Comparison of ENCODE assay signal across 14 cellular contexts in the genomic region with DNA sequence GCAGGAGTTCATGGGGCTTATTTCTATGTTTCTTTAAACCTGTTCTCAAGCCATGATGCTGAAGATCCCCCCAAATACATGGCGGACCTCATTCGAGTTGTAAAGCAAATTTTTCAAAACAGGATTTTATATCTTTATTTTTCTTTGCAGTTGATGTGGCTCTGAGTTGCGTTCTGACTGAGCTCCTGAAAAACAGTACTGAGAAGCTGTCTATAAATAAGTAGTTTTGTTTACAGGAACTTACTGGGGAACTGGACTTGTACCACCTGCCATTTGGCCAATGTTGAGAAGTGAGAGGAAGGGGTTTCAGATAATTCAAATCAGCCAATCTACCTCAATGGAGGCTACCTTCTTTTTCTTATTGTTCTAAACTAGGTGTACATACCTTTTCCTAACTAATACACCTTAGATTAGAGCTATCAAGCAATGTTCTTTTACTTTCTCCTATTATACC.
DNase-seq lines count a peak whose midpoint lies in the region; ATAC-seq and TF ChIP-seq lines count a peak whose summit lies in the region.
"Had no signal": no experiment of that assay in that cellular context is flagged by ENCODE, and none has a peak within 500 bp of the region (broad histone marks: within the 10 kb centered on the region; RNA-seq: fewer than 3 reads in every experiment).

No MANE protein-coding gene starts in this region.

- H3K9me3 Mint-ChIP-seq in activated CD4-positive, alpha-beta T cell treated with anti-CD3 and anti-CD28 coated beads, Interleukin-2, amount 10 ng/mL, durations not matched to agents 24 days and 14 days: no peaks in the 10 kb centered on the region
- H3K9me3 Mint-ChIP-seq in activated naive CD4-positive, alpha-beta T cell treated with anti-CD3 and anti-CD28 coated beads, Interleukin-2, amount 10 ng/mL, durations not matched to agents 7 days and 5 days: no peaks in the 10 kb centered on the region
- H3K9me3 Mint-ChIP-seq: nephron; stimulated activated naive CD8-positive, alpha-beta T cell treated with anti-CD3 and anti-CD28 coated beads, Interleukin-15, amount 100 ng/mL, for 72 hours had no signal

- H3K36me3 Mint-ChIP-seq in activated CD4-positive, alpha-beta T cell treated with anti-CD3 and anti-CD28 coated beads, Interleukin-2, amount 10 ng/mL, durations not matched to agents 24 days and 14 days (ENCODE audit: low read depth): no peaks in the 10 kb centered on the region
- no peaks in the 10 kb centered on the region for H3K36me3 Mint-ChIP-seq in activated naive CD4-positive, alpha-beta T cell treated with anti-CD3 and anti-CD28 coated beads, Interleukin-2, amount 10 ng/mL, durations not matched to agents 7 days and 5 days

- no peak overlapping the region for H3K9ac ChIP-seq in mucosa of rectum (ENCODE audit: low read depth in 1 of 2, low read length in 2 of 2)

- 91% methylated on average over 3 of the region's 3 CpGs for WGBS in prostate gland

- H3K4me3 Mint-ChIP-seq in activated CD4-positive, alpha-beta T cell treated with anti-CD3 and anti-CD28 coated beads, Interleukin-2, amount 10 ng/mL, durations not matched to agents 24 days and 14 days: no peak overlapping the region
- H3K4me3 Mint-ChIP-seq in activated naive CD4-positive, alpha-beta T cell treated with anti-CD3 and anti-CD28 coated beads, Interleukin-2, amount 10 ng/mL, durations not matched to agents 7 days and 5 days: no peak overlapping the region
- H3K4me3 Mint-ChIP-seq: nephron; stimulated activated naive CD8-positive, alpha-beta T cell treated with anti-CD3 and anti-CD28 coated beads, Interleukin-15, amount 100 ng/mL, for 72 hours had no signal

- CTCF ChIA-PET in activated naive CD4-positive, alpha-beta T cell treated with anti-CD3 and anti-CD28 coated beads, Interleukin-2, amount 10 ng/mL, durations not matched to agents 7 days and 5 days (lab: Charles Lee): no interaction called here

- intact Hi-C loops in activated CD4-positive, alpha-beta T cell treated with anti-CD3 and anti-CD28 coated beads, Interleukin-2, amount 10 ng/mL, durations not matched to agents 24 days and 14 days (cut with micrococcal nuclease): no loop called here
- intact Hi-C loops in prostate gland (cut with DNase I): no loop called here

- peak; percentile 62 for ATAC-seq in GM18870 (IDR thresholded peaks at IDR 0.05; ENCODE audit: unreplicated experiment)
- ATAC-seq in GM21723 (IDR thresholded peaks at IDR 0.05; ENCODE audit: unreplicated experiment): peak; percentile 89
- peak; percentile 70 for ATAC-seq in HG03159 (IDR thresholded peaks at IDR 0.05; ENCODE audit: unreplicated experiment)
- ATAC-seq: stimulated activated naive CD8-positive, alpha-beta T cell treated with anti-CD3 and anti-CD28 coated beads, Interleukin-15, amount 100 ng/mL, for 72 hours had no signal

- H3K36me3 ChIP-seq in mucosa of rectum (ENCODE audit: control insufficient read depth in 2 of 2, insufficient read depth in 2 of 2, low read length in 2 of 2) (no peaks in the 10 kb centered on the region), prostate gland (no peaks in the 10 kb centered on the region)

- H3K27me3 Mint-ChIP-seq in activated CD4-positive, alpha-beta T cell treated with anti-CD3 and anti-CD28 coated beads, Interleukin-2, amount 10 ng/mL, durations not matched to agents 24 days and 14 days: no peaks in the 10 kb centered on the region
- H3K27me3 Mint-ChIP-seq in activated naive CD4-positive, alpha-beta T cell treated with anti-CD3 and anti-CD28 coated beads, Interleukin-2, amount 10 ng/mL, durations not matched to agents 7 days and 5 days: no peaks in the 10 kb centered on the region
- H3K27me3 Mint-ChIP-seq: stimulated activated naive CD8-positive, alpha-beta T cell treated with anti-CD3 and anti-CD28 coated beads, Interleukin-15, amount 100 ng/mL, for 72 hours had no signal

- H3K4me1 ChIP-seq in mucosa of rectum (ENCODE audit: control insufficient read depth in 2 of 2, insufficient read depth in 2 of 2, low read length in 2 of 2): no peaks in the 10 kb centered on the region
- no peaks in the 10 kb centered on the region for H3K4me1 ChIP-seq in prostate gland (replicated peaks)

- H3K4me3 ChIP-seq in mucosa of rectum (ENCODE audit: low read length in 2 of 2) (peak overlapping the region in 1 of 2 donors; percentile 29), prostate gland (no peak overlapping the region)
- H3K4me3 ChIP-seq: SK-N-MC had no signal

- no peak for TF ChIP-seq CTCF in prostate gland (IDR thresholded peaks at IDR 0.05)

- no peak for TF ChIP-seq POLR2A in prostate gland (IDR thresholded peaks at IDR 0.05)

- H3K27ac ChIP-seq in mucosa of rectum (ENCODE audit: low read depth in 2 of 2, low read length in 2 of 2): peak overlapping the region; percentile 33 to 60
- no peak overlapping the region for H3K27ac ChIP-seq in prostate gland
- H3K27ac ChIP-seq: SK-N-MC had no signal

- H3K27ac Mint-ChIP-seq in activated CD4-positive, alpha-beta T cell treated with anti-CD3 and anti-CD28 coated beads, Interleukin-2, amount 10 ng/mL, durations not matched to agents 24 days and 14 days: no peak overlapping the region
- H3K27ac Mint-ChIP-seq in activated naive CD4-positive, alpha-beta T cell treated with anti-CD3 and anti-CD28 coated beads, Interleukin-2, amount 10 ng/mL, durations not matched to agents 7 days and 5 days: no peak overlapping the region
- H3K27ac Mint-ChIP-seq: nephron; stimulated activated naive CD8-positive, alpha-beta T cell treated with anti-CD3 and anti-CD28 coated beads, Interleukin-15, amount 100 ng/mL, for 72 hours had no signal

- H3K4me1 Mint-ChIP-seq in activated CD4-positive, alpha-beta T cell treated with anti-CD3 and anti-CD28 coated beads, Interleukin-2, amount 10 ng/mL, durations not matched to agents 24 days and 14 days: no peaks in the 10 kb centered on the region
- no peaks in the 10 kb centered on the region for H3K4me1 Mint-ChIP-seq in activated naive CD4-positive, alpha-beta T cell treated with anti-CD3 and anti-CD28 coated beads, Interleukin-2, amount 10 ng/mL, durations not matched to agents 7 days and 5 days
- H3K4me1 Mint-ChIP-seq: nephron; stimulated activated naive CD8-positive, alpha-beta T cell treated with anti-CD3 and anti-CD28 coated beads, Interleukin-15, amount 100 ng/mL, for 72 hours had no signal

- no peak for DNase-seq in dermis blood vessel endothelial cell
- no peak for DNase-seq in activated CD4-positive, alpha-beta T cell treated with anti-CD3 and anti-CD28 coated beads, Interleukin-2, amount 10 ng/mL, durations not matched to agents 24 days and 14 days
- no peak for DNase-seq in activated naive CD4-positive, alpha-beta T cell treated with anti-CD3 and anti-CD28 coated beads, Interleukin-2, amount 10 ng/mL, durations not matched to agents 7 days and 5 days
- no peak for DNase-seq in prostate gland (ENCODE audit: low spot score)
- DNase-seq: COR-L47; erythroblast; NCI-H2227 treated with DMSO at 0.1 percent for 48 hours; stimulated activated naive CD8-positive, alpha-beta T cell treated with anti-CD3 and anti-CD28 coated beads, Interleukin-15, amount 100 ng/mL, for 72 hours had no signal

- no peaks in the 10 kb centered on the region for H3K9me3 ChIP-seq in mucosa of rectum (ENCODE audit: control insufficient read depth in 2 of 2, low read length in 2 of 2)
- H3K9me3 ChIP-seq in prostate gland: no peaks in the 10 kb centered on the region

- H3K27me3 ChIP-seq in mucosa of rectum (ENCODE audit: control insufficient read depth in 2 of 2, insufficient read depth in 2 of 2, low read length in 2 of 2): no peaks in the 10 kb centered on the region
- H3K27me3 ChIP-seq in prostate gland (replicated peaks; ENCODE audit: insufficient read depth): no peaks in the 10 kb centered on the region

Comparison
In these comparisons a context has a peak if more than half of its experiments do, and no peak if none do; other contexts are left out.
1. H3K27ac ChIP-seq: peak in mucosa of rectum (2 of 2); none in prostate gland (0 of 2).
2. Peak in every context shown above with its lines, with median percentiles within 50 percentile points of each other: ATAC-seq.